In the genomic region with DNA sequence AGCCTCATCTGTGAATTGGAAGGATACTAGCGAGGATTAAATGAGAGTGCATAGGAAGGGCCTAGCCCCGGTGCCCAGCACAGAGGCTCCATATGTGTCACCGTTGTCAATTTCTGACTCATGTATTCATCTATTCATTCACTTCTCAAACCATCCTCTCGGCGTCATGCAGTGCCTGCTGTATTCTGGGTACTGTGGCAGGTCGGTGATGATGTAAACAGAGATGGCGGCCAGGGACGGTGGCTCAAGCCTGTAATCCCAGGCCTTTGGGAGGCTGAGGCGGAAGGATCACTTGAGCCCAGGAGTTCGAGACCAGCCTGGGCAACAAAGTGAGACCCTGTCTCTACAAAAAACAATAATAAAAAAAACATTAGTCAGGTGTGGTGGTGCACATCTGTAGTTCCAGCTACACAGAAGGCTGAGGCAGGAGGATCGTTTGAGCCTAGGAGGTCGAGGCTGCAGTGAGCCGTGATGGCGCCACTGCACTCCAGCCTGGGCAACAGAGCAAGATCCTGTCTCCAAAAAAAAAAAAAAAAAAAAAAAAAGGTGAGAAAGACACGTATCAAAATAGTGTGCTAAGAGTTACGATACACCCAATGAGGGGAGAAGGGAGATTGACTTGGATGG, we compare ENCODE assay signal across 9 cellular contexts. TPM values are rescaled to one million over a fixed set of nuclear protein-coding genes. Genes with fewer than 3 reads are reported as not detected.
DNase-seq lines count a peak whose midpoint lies in the region; ATAC-seq lines count a peak whose summit lies in the region.
"Had no signal": no experiment of that assay in that cellular context is flagged by ENCODE, and none has a peak within 500 bp of the region (broad histone marks: within the 10 kb centered on the region; RNA-seq: fewer than 3 reads in every experiment).

No MANE protein-coding gene starts in this region.

- peaks cover 31% of the 10 kb centered on the region for H3K4me1 ChIP-seq in CD8-positive, alpha-beta memory T cell (ENCODE audit: insufficient read depth, low read length)
- peaks cover 4% of the 10 kb centered on the region for H3K4me1 ChIP-seq in iPS-15b (ENCODE audit: control insufficient read depth, insufficient read depth, low read length)

- peak overlapping the region; percentile 50 for H3K4me3 ChIP-seq in CD8-positive, alpha-beta memory T cell (ENCODE audit: low read length)
- H3K4me3 ChIP-seq in iPS-15b (ENCODE audit: low read depth, low read length) = peak overlapping the region; percentile 27
- H3K4me3 ChIP-seq: MG63 had no signal

- H3K27ac ChIP-seq in CD8-positive, alpha-beta memory T cell (ENCODE audit: low read depth, low read length) = peak overlapping the region; percentile 57

- H3K27me3 Mint-ChIP-seq in CD8-positive, alpha-beta memory T cell = peaks cover 10 to 16% of the 10 kb centered on the region in 2 donors
- peaks cover 63% of the 10 kb centered on the region for H3K27me3 Mint-ChIP-seq in T-helper 1 cell treated with Interleukin-12 subunit alpha and Interleukin-12 subunit beta and Interleukin-4 antibody, amounts not matched to agents 30 μg/mL and 1 μg/mL, for 36 hours (ENCODE audit: low read depth)

- peak; percentile 14 for ATAC-seq in HG02610 (IDR thresholded peaks at IDR 0.05; ENCODE audit: unreplicated experiment)
- no peak for ATAC-seq in HG02588 (IDR thresholded peaks at IDR 0.05; ENCODE audit: unreplicated experiment)

- DNase-seq in CD8-positive, alpha-beta memory T cell = peak in 3 of 5 donors; percentile 14 to 71 (median 27)
- DNase-seq in DMS153 treated with DMSO at 0.1 percent for 48 hours (lab: John Stamatoyannopoulos, UW; ENCODE audit: unreplicated experiment) (no peak), NCI-H1436 treated with DMSO at 0.1 percent for 48 hours (lab: John Stamatoyannopoulos, UW) (no peak), NCI-H446 treated with DMSO at 0.1 percent for 48 hours (lab: John Stamatoyannopoulos, UW) (no peak)

- H3K36me3 ChIP-seq in CD8-positive, alpha-beta memory T cell (ENCODE audit: insufficient read depth, low read length) = no peaks in the 10 kb centered on the region
- H3K36me3 ChIP-seq in iPS-15b (ENCODE audit: control insufficient read depth, insufficient read depth, low read length) = no peaks in the 10 kb centered on the region
- H3K36me3 ChIP-seq: MG63 had no signal

- POLR2A ChIA-PET in CD8-positive, alpha-beta memory T cell (lab: Charles Lee) = interaction anchor here (0.6 to 1.3 kb wide), 4 partner anchors 8 to 180 kb away, joined by 3 to 9 read pairs (median 4); partner anchors contain the start of gene PGAP3

- CTCF ChIA-PET in CD8-positive, alpha-beta memory T cell (lab: Charles Lee) = interaction anchor here (0.8 to 11.4 kb wide), 42 partner anchors 9 to 596 kb away, joined by 3 to 161 read pairs (median 5); partner anchors contain the start of genes IKZF3, MIEN1, PNMT and STARD3

- peaks cover 17% of the 10 kb centered on the region for H3K27me3 ChIP-seq in CD8-positive, alpha-beta memory T cell (ENCODE audit: insufficient read depth, low read length, poor library complexity, severe bottlenecking)
- peaks cover 68% of the 10 kb centered on the region for H3K27me3 ChIP-seq in iPS-15b (ENCODE audit: control insufficient read depth, insufficient read depth, low read length)

- no peaks in the 10 kb centered on the region for H3K36me3 Mint-ChIP-seq in CD8-positive, alpha-beta memory T cell
- no peaks in the 10 kb centered on the region for H3K36me3 Mint-ChIP-seq in T-helper 1 cell treated with Interleukin-12 subunit alpha and Interleukin-12 subunit beta and Interleukin-4 antibody, amounts not matched to agents 30 μg/mL and 1 μg/mL, for 36 hours (ENCODE audit: low read depth)

- peak overlapping the region; percentile 70 to 91 (median 83) for H3K4me3 Mint-ChIP-seq in CD8-positive, alpha-beta memory T cell
- H3K4me3 Mint-ChIP-seq in T-helper 1 cell treated with Interleukin-12 subunit alpha and Interleukin-12 subunit beta and Interleukin-4 antibody, amounts not matched to agents 30 μg/mL and 1 μg/mL, for 36 hours = peak overlapping the region; percentile 72

- peaks cover 18 to 37% (median 20%) of the 10 kb centered on the region in 3 donors for H3K4me1 Mint-ChIP-seq in CD8-positive, alpha-beta memory T cell
- H3K4me1 Mint-ChIP-seq in T-helper 1 cell treated with Interleukin-12 subunit alpha and Interleukin-12 subunit beta and Interleukin-4 antibody, amounts not matched to agents 30 μg/mL and 1 μg/mL, for 36 hours (ENCODE audit: low read depth) = peaks cover 21% of the 10 kb centered on the region

- no peaks in the 10 kb centered on the region for H3K9me3 ChIP-seq in CD8-positive, alpha-beta memory T cell (ENCODE audit: low read length)
- no peaks in the 10 kb centered on the region for H3K9me3 ChIP-seq in iPS-15b (ENCODE audit: control insufficient read depth, insufficient read depth, low read length)
- H3K9me3 ChIP-seq: MG63 had no signal

- H3K9me3 Mint-ChIP-seq in CD8-positive, alpha-beta memory T cell = no peaks in the 10 kb centered on the region
- no peaks in the 10 kb centered on the region for H3K9me3 Mint-ChIP-seq in T-helper 1 cell treated with Interleukin-12 subunit alpha and Interleukin-12 subunit beta and Interleukin-4 antibody, amounts not matched to agents 30 μg/mL and 1 μg/mL, for 36 hours

- H3K9ac ChIP-seq in iPS-15b (ENCODE audit: low read depth, low read length) = no peak overlapping the region

- peak overlapping the region; percentile 80 to 92 (median 87) for H3K27ac Mint-ChIP-seq in CD8-positive, alpha-beta memory T cell
- peak overlapping the region; percentile 37 for H3K27ac Mint-ChIP-seq in T-helper 1 cell treated with Interleukin-12 subunit alpha and Interleukin-12 subunit beta and Interleukin-4 antibody, amounts not matched to agents 30 μg/mL and 1 μg/mL, for 36 hours

RNA-seq across cellular contexts. Expression of gene PPP1R1B, which starts 4.3 kb away (rescaled TPM):
- total RNA-seq in CD8-positive, alpha-beta memory T cell = not detected
- polyA plus RNA-seq in CD8-positive, alpha-beta memory T cell = not detected

RNA-seq across cellular contexts. Expression of gene STARD3, which starts 14.5 kb away (rescaled TPM):
- 10 to 100 TPM; 71.4 to 74.1 TPM for total RNA-seq in CD8-positive, alpha-beta memory T cell
- polyA plus RNA-seq in CD8-positive, alpha-beta memory T cell = 44.5 TPM

RNA-seq across cellular contexts. Expression of gene NEUROD2, which starts 14.8 kb away (rescaled TPM):
- total RNA-seq in CD8-positive, alpha-beta memory T cell = not detected
- not detected for polyA plus RNA-seq in CD8-positive, alpha-beta memory T cell

RNA-seq across cellular contexts. Expression of gene TCAP, which starts 42.7 kb away (rescaled TPM):
- 1 to 10 TPM in 1 of 2 experiments, under 1 TPM in 1; 0.97 to 1.6 TPM for total RNA-seq in CD8-positive, alpha-beta memory T cell
- not detected for polyA plus RNA-seq in CD8-positive, alpha-beta memory T cell

RNA-seq across cellular contexts. Expression of gene PNMT, which starts 45.8 kb away (rescaled TPM):
- total RNA-seq in CD8-positive, alpha-beta memory T cell = not detected
- 0.39 TPM for polyA plus RNA-seq in CD8-positive, alpha-beta memory T cell

Comparison
In these comparisons a context has a peak if more than half of its experiments do, and no peak if none do; other contexts are left out.
1. DNase-seq: peak in CD8-positive, alpha-beta memory T cell (3 of 5); none in DMS153 treated with DMSO at 0.1 percent for 48 hours (single experiment), NCI-H1436 treated with DMSO at 0.1 percent for 48 hours (single experiment) and NCI-H446 treated with DMSO at 0.1 percent for 48 hours (single experiment).